ENCODE assay signal across 9 cellular contexts in the genomic region with DNA sequence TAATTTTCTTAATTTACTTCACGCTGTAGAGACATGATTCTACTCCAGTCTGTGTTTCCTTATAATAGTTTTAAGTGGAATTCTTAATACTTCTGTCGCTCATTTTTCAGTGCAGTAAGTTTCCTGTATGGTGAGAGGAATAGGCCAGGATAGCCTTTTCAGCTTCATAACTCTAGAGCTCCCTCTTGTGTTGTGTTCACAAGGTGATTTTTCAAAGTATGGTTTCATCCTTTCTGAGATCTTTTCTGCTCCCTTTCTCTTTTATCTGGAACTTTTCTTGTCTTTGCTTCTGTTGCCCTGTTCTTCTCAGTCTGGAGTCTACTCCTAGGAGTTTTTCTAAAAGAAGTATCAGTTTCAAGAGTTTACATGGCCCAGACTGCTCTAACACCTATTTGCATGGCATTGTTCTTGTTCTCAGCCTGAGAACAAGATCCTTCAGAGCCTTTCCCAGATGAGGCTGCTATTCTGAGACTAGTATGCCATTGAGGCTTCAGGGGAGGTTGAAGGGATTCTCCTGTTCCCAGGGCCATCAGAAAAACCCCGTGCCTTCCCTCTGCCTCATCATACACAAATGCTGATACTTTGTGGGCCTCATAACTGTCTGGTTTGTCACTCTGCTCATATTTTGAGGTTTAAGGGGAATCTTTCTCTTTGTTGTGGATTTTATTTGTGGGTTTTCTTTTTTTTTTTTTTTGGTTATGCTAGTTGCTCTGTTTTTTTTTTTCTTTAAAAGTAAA. TPM values are rescaled to one million over a fixed set of nuclear protein-coding genes. Genes with fewer than 3 reads are reported as not detected.
DNase-seq lines count a peak whose midpoint lies in the region; ATAC-seq and TF ChIP-seq lines count a peak whose summit lies in the region.
"Had no signal": no experiment of that assay in that cellular context is flagged by ENCODE, and none has a peak within 500 bp of the region (broad histone marks: within the 10 kb centered on the region; RNA-seq: fewer than 3 reads in every experiment).

No MANE protein-coding gene starts in this region.

- peaks cover 25% of the 10 kb centered on the region for H3K4me1 Mint-ChIP-seq in MCF 10A (ENCODE audit: insufficient read depth, unreplicated experiment)

- H2AFZ ChIP-seq in GM23248 = peak overlapping the region; percentile 86

- POLR2A ChIA-PET in MCF 10A (lab: Yijun Ruan, JAX) = interaction anchor here (0.8 to 2.1 kb wide), 9 partner anchors 12 to 619 kb away, joined by 3 to 11 read pairs (median 3); a partner anchor contains a TSS

- H3K27me3 ChIP-seq in GM23248 (replicated peaks; ENCODE audit: insufficient read depth) (no peaks in the 10 kb centered on the region), kidney epithelial cell (ENCODE audit: control insufficient read depth, insufficient read depth, low read length) (no peaks in the 10 kb centered on the region), upper lobe of right lung (no peaks in the 10 kb centered on the region)
- H3K27me3 ChIP-seq: BLaER1 had no signal

- H3K9me3 ChIP-seq in GM23248 (ENCODE audit: low read depth) (no peaks in the 10 kb centered on the region), upper lobe of right lung (no peaks in the 10 kb centered on the region)

- H3K9me2 ChIP-seq in GM23248 (ENCODE audit: insufficient read depth) = no peaks in the 10 kb centered on the region

- no peaks in the 10 kb centered on the region for H3K36me3 ChIP-seq in GM23248 (ENCODE audit: low read depth)
- no peaks in the 10 kb centered on the region for H3K36me3 ChIP-seq in kidney epithelial cell (ENCODE audit: control insufficient read depth, insufficient read depth, low read length)
- H3K36me3 ChIP-seq in upper lobe of right lung = no peaks in the 10 kb centered on the region

- CTCF ChIA-PET in MCF 10A (lab: Yijun Ruan, JAX) = interaction anchor here (0.6 to 5.2 kb wide), 30 partner anchors 8 to 668 kb away, joined by 3 to 61 read pairs (median 4); a partner anchor contains a TSS

- WGBS in GM23248 (ENCODE audit: low coverage in 1 of 2, low lambda C conversion rate in 2 of 2, missing lambda C conversion rate in 2 of 2), 2 experiments = 31 to 35% methylated on average over 3 of the region's 3 CpGs

- peak; percentile 82 for ATAC-seq in upper lobe of right lung

- no peaks in the 10 kb centered on the region for H4K20me1 ChIP-seq in GM23248 (ENCODE audit: insufficient read depth)
- H4K20me1 ChIP-seq: BLaER1 had no signal

- intact Hi-C loops in MCF 10A (cut with micrococcal nuclease) (loop anchor here (1.0 to 5.0 kb wide), 5 partner anchors 152 to 619 kb away; a partner anchor contains a TSS), upper lobe of right lung (cut with DNase I) (loop anchor here (5.0 kb wide), 1 partner anchor 612 kb away; no protein-coding TSS in a partner anchor)

- H3K27me3 Mint-ChIP-seq in MCF 10A (ENCODE audit: insufficient read depth, unreplicated experiment) = no peaks in the 10 kb centered on the region

- BruUV-seq in MCF 10A (replicated peaks; lab: Mats Ljungman, UMichigan) = no TSS peak

- peaks cover 10% of the 10 kb centered on the region for H3K36me3 Mint-ChIP-seq in MCF 10A (ENCODE audit: insufficient read depth, unreplicated experiment)

- peak overlapping the region; percentile 22 for H3K4me3 Mint-ChIP-seq in MCF 10A (ENCODE audit: unreplicated experiment)

- DNase-seq in DMS 273 (lab: John Stamatoyannopoulos, UW; ENCODE audit: unreplicated experiment) (peak; percentile 56), DMS 273 treated with DMSO at 0.1 percent for 48 hours (lab: John Stamatoyannopoulos, UW) (no peak), GM23248 (peak; percentile 82), NCI-H345 treated with DMSO at 0.1 percent for 48 hours (lab: John Stamatoyannopoulos, UW; ENCODE audit: unreplicated experiment) (peak; percentile 17), MCF 10A (ENCODE audit: unreplicated experiment) (peak; percentile 64), kidney epithelial cell (ENCODE audit: low read depth) (no peak), upper lobe of right lung (no peak), mesenteric fat pad (ENCODE audit: low spot score) (no peak)

- H3K9me3 Mint-ChIP-seq in MCF 10A (ENCODE audit: unreplicated experiment) = no peaks in the 10 kb centered on the region

- in situ Hi-C loops in GM23248 (cut with MboI) = no loop called here

- H3K4me3 ChIP-seq in GM23248 (peak overlapping the region; percentile 50), kidney epithelial cell (ENCODE audit: low read depth, low read length) (no peak overlapping the region), upper lobe of right lung (no peak overlapping the region)
- H3K4me3 ChIP-seq: BLaER1 had no signal

- peak overlapping the region; percentile 75 for H3K27ac Mint-ChIP-seq in MCF 10A (ENCODE audit: low read depth, unreplicated experiment)

- H3F3A ChIP-seq in GM23248 (ENCODE audit: insufficient read depth) = peaks cover 23% of the 10 kb centered on the region

- 0 out of 2 replicates have a peak, but pooled peaks cover 15% of the 10 kb centered on the region for H3K79me2 ChIP-seq in GM23248 (ENCODE audit: insufficient read depth)

- peak overlapping the region; percentile 80 for H3K9ac ChIP-seq in GM23248
- H3K9ac ChIP-seq: BLaER1 had no signal

- peaks cover 15% of the 10 kb centered on the region for H3K4me1 ChIP-seq in GM23248 (ENCODE audit: insufficient read depth)
- H3K4me1 ChIP-seq in upper lobe of right lung = no peaks in the 10 kb centered on the region

- H3K4me2 ChIP-seq in GM23248 (ENCODE audit: unreplicated experiment) = peak overlapping the region; percentile 87
- H3K4me2 ChIP-seq: BLaER1 had no signal

- H3K27ac ChIP-seq in GM23248 (peak overlapping the region; percentile 93), upper lobe of right lung (no peak overlapping the region)
- H3K27ac ChIP-seq: BLaER1 had no signal

- peak; percentile 80 for TF ChIP-seq CTCF in MCF 10A (IDR thresholded peaks at IDR 0.05; ENCODE audit: unreplicated experiment)
- peak; percentile 69 for TF ChIP-seq CTCF in kidney epithelial cell (IDR thresholded peaks at IDR 0.05; ENCODE audit: insufficient read depth, low read length, poor library complexity, severe bottlenecking)
- peak; percentile 69 for TF ChIP-seq CTCF in upper lobe of right lung (IDR thresholded peaks at IDR 0.05)

RNA-seq across cellular contexts. Expression of a gene that starts 21.8 kb away (rescaled TPM):
- total RNA-seq in GM23248 (2014; rRNA removed; shearing (Covaris generic)) = 40.2 and 42.9 TPM in 2 replicates
- 36.5 and 36.7 TPM in 2 replicates for polyA plus RNA-seq in GM23248 (2016; fragmentation: Nextera tagmentation; extraction: Ambion mirVana)
- total RNA-seq in MCF 10A (2022) (32.3 and 40.3 TPM in 2 replicates), kidney epithelial cell (113 and 146 TPM in 2 replicates), upper lobe of right lung (42.8 TPM), mesenteric fat pad (164 TPM)

RNA-seq across cellular contexts. Expression of a gene that starts 29.6 kb away (rescaled TPM):
- total RNA-seq in GM23248 (2014; rRNA removed; shearing (Covaris generic)) = not detected in 2 replicates
- not detected in 2 replicates for polyA plus RNA-seq in GM23248 (2016; fragmentation: Nextera tagmentation; extraction: Ambion mirVana)
- total RNA-seq in MCF 10A (2022) (0.22 and 0.44 TPM in 2 replicates), kidney epithelial cell (0.34 and 0.46 TPM in 2 replicates), upper lobe of right lung (not detected), mesenteric fat pad (not detected)

Comparison
In these comparisons a context has a peak if more than half of its experiments do, and no peak if none do; other contexts are left out.
1. DNase-seq: peak in DMS 273 (single experiment), GM23248 (single experiment), NCI-H345 treated with DMSO at 0.1 percent for 48 hours (single experiment) and MCF 10A (single experiment); none in DMS 273 treated with DMSO at 0.1 percent for 48 hours (single experiment), kidney epithelial cell (single experiment), upper lobe of right lung (single experiment) and mesenteric fat pad (single experiment).
2. Peak in every context shown above with its lines, with median percentiles within 50 percentile points of each other: CTCF ChIP-seq.